In the genomic region with DNA sequence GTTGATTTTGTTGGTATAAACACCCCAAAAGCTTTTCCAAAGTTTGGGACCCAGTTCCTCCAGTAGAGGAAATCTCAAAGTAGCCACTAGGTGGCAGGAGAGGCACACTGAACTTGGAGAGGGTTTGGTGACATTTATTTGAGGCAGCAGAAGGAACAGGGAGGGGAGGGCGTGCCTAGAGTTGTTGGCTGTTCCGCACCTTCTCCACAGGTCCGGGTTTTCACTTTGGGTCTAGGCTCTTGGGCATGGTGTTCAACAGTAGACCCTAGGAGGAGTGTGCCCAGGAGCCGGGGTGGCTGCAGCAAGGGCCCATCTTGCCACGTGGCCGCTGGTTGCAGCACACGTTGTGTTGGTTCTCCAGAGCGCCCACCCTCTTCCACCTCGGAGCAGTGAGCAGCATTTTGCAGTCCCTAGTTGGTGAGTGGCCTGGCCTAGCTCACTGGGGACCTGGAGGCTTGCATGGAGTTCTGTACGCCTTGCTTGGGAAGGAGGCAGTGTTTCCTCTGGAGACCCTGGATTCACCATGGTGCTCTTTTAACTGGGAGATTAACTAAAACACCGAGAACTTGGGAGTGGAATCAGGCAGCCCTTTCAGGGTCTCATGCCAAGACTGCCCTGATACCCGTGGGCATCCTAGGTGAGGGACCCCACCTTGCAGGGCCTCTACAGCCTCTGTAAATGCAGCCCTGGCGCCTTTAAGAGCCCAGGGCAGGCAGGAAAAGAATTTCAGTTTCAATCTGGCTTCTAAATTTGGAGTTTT, we compare ENCODE assay signal across 1 cellular context.
TF ChIP-seq lines count a peak whose summit lies in the region.

No MANE protein-coding gene starts in this region.

TF ChIP-seq in K562, 482 proteins besides CTCF, POLR2A, EP300 and RAD21 (continued from another document and continues in another):
- TF ChIP-seq, protein P1, sequence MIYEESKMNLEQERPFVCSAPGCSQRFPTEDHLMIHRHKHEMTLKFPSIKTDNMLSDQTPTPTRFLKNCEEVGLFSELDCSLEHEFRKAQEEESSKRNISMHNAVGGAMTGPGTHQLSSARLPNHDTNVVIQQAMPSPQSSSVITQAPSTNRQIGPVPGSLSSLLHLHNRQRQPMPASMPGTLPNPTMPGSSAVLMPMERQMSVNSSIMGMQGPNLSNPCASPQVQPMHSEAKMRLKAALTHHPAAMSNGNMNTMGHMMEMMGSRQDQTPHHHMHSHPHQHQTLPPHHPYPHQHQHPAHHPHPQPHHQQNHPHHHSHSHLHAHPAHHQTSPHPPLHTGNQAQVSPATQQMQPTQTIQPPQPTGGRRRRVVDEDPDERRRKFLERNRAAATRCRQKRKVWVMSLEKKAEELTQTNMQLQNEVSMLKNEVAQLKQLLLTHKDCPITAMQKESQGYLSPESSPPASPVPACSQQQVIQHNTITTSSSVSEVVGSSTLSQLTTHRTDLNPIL (CRISPR knock-in tag; IDR thresholded peaks at IDR 0.05) = no peak
- no peak for TF ChIP-seq SRSF7 (optimal IDR thresholded peaks at IDR 0.05; ENCODE audit: low read depth, low read length)
- TF ChIP-seq ZSCAN29 (IDR thresholded peaks at IDR 0.05) = no peak
- no peak for TF ChIP-seq MAFK (IDR thresholded peaks at IDR 0.05; ENCODE audit: low read length)
- peak; percentile 24; the same call in 1 of the 2 replicates for TF ChIP-seq CTBP1 (IDR thresholded peaks at IDR 0.05; ENCODE audit: borderline replicate concordance)
- no peak for TF ChIP-seq PPARD (CRISPR knock-in tag; IDR thresholded peaks at IDR 0.05)
- no peak for TF ChIP-seq TAF7 (tag; IDR thresholded peaks at IDR 0.05)
- TF ChIP-seq RBBP5 (IDR thresholded peaks at IDR 0.05; ENCODE audit: borderline replicate concordance, insufficient read depth, low read length, poor library complexity, severe bottlenecking) = no peak
- TF ChIP-seq RBM34 (IDR thresholded peaks at IDR 0.05; ENCODE audit: borderline replicate concordance, insufficient read depth, low read length) = no peak
- TF ChIP-seq ZNF124 (CRISPR knock-in tag; IDR thresholded peaks at IDR 0.05) = no peak
- TF ChIP-seq, protein P2, sequence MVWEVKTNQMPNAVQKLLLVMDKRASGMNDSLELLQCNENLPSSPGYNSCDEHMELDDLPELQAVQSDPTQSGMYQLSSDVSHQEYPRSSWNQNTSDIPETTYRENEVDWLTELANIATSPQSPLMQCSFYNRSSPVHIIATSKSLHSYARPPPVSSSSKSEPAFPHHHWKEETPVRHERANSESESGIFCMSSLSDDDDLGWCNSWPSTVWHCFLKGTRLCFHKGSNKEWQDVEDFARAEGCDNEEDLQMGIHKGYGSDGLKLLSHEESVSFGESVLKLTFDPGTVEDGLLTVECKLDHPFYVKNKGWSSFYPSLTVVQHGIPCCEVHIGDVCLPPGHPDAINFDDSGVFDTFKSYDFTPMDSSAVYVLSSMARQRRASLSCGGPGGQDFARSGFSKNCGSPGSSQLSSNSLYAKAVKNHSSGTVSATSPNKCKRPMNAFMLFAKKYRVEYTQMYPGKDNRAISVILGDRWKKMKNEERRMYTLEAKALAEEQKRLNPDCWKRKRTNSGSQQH (CRISPR knock-in tag; IDR thresholded peaks at IDR 0.05) = no peak
- peak; percentile 86 for TF ChIP-seq STAG1 (CRISPR knock-in tag; IDR thresholded peaks at IDR 0.05; ENCODE audit: borderline replicate concordance)
- no peak for TF ChIP-seq KLF10 (CRISPR knock-in tag; IDR thresholded peaks at IDR 0.05)
- TF ChIP-seq EHMT2 (IDR thresholded peaks at IDR 0.05) = no peak
- TF ChIP-seq RNF2 (IDR thresholded peaks at IDR 0.05) = no peak
- TF ChIP-seq L3MBTL2 (IDR thresholded peaks at IDR 0.05) = peak; percentile 86
- peak; percentile 26; the same call in 1 of the 2 replicates for TF ChIP-seq ZEB2 (IDR thresholded peaks at IDR 0.05)
- no peak for TF ChIP-seq HOXB6 (CRISPR knock-in tag; IDR thresholded peaks at IDR 0.05; ENCODE audit: borderline replicate concordance)
- TF ChIP-seq, protein P3, sequence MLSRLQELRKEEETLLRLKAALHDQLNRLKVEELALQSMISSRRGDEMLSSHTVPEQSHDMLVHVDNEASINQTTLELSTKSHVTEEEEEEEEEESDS (CRISPR knock-in tag; IDR thresholded peaks at IDR 0.05) = no peak
- no peak for TF ChIP-seq SMAD1 (IDR thresholded peaks at IDR 0.05; ENCODE audit: low read depth, low read length, partially characterized antibody)
- peak; percentile 21 for TF ChIP-seq MEIS2 (IDR thresholded peaks at IDR 0.05; ENCODE audit: partially characterized antibody)
- TF ChIP-seq PHB2 (IDR thresholded peaks at IDR 0.05; ENCODE audit: low read depth) = no peak
- 0 out of 2 replicates have a peak, but pooled peaks have one; percentile 19 for TF ChIP-seq XRCC5 (IDR thresholded peaks at IDR 0.05; ENCODE audit: low read depth, low read length)
- TF ChIP-seq NCOA2 (IDR thresholded peaks at IDR 0.05; ENCODE audit: partially characterized antibody in 2 of 2) = no peak
- TF ChIP-seq MEF2D (tag; conservative IDR thresholded peaks at IDR 0.05; ENCODE audit: low read depth) = no peak
- TF ChIP-seq, protein P4, sequence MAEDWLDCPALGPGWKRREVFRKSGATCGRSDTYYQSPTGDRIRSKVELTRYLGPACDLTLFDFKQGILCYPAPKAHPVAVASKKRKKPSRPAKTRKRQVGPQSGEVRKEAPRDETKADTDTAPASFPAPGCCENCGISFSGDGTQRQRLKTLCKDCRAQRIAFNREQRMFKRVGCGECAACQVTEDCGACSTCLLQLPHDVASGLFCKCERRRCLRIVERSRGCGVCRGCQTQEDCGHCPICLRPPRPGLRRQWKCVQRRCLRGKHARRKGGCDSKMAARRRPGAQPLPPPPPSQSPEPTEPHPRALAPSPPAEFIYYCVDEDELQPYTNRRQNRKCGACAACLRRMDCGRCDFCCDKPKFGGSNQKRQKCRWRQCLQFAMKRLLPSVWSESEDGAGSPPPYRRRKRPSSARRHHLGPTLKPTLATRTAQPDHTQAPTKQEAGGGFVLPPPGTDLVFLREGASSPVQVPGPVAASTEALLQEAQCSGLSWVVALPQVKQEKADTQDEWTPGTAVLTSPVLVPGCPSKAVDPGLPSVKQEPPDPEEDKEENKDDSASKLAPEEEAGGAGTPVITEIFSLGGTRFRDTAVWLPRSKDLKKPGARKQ (CRISPR knock-in tag; IDR thresholded peaks at IDR 0.05) = no peak
- TF ChIP-seq, protein P5, sequence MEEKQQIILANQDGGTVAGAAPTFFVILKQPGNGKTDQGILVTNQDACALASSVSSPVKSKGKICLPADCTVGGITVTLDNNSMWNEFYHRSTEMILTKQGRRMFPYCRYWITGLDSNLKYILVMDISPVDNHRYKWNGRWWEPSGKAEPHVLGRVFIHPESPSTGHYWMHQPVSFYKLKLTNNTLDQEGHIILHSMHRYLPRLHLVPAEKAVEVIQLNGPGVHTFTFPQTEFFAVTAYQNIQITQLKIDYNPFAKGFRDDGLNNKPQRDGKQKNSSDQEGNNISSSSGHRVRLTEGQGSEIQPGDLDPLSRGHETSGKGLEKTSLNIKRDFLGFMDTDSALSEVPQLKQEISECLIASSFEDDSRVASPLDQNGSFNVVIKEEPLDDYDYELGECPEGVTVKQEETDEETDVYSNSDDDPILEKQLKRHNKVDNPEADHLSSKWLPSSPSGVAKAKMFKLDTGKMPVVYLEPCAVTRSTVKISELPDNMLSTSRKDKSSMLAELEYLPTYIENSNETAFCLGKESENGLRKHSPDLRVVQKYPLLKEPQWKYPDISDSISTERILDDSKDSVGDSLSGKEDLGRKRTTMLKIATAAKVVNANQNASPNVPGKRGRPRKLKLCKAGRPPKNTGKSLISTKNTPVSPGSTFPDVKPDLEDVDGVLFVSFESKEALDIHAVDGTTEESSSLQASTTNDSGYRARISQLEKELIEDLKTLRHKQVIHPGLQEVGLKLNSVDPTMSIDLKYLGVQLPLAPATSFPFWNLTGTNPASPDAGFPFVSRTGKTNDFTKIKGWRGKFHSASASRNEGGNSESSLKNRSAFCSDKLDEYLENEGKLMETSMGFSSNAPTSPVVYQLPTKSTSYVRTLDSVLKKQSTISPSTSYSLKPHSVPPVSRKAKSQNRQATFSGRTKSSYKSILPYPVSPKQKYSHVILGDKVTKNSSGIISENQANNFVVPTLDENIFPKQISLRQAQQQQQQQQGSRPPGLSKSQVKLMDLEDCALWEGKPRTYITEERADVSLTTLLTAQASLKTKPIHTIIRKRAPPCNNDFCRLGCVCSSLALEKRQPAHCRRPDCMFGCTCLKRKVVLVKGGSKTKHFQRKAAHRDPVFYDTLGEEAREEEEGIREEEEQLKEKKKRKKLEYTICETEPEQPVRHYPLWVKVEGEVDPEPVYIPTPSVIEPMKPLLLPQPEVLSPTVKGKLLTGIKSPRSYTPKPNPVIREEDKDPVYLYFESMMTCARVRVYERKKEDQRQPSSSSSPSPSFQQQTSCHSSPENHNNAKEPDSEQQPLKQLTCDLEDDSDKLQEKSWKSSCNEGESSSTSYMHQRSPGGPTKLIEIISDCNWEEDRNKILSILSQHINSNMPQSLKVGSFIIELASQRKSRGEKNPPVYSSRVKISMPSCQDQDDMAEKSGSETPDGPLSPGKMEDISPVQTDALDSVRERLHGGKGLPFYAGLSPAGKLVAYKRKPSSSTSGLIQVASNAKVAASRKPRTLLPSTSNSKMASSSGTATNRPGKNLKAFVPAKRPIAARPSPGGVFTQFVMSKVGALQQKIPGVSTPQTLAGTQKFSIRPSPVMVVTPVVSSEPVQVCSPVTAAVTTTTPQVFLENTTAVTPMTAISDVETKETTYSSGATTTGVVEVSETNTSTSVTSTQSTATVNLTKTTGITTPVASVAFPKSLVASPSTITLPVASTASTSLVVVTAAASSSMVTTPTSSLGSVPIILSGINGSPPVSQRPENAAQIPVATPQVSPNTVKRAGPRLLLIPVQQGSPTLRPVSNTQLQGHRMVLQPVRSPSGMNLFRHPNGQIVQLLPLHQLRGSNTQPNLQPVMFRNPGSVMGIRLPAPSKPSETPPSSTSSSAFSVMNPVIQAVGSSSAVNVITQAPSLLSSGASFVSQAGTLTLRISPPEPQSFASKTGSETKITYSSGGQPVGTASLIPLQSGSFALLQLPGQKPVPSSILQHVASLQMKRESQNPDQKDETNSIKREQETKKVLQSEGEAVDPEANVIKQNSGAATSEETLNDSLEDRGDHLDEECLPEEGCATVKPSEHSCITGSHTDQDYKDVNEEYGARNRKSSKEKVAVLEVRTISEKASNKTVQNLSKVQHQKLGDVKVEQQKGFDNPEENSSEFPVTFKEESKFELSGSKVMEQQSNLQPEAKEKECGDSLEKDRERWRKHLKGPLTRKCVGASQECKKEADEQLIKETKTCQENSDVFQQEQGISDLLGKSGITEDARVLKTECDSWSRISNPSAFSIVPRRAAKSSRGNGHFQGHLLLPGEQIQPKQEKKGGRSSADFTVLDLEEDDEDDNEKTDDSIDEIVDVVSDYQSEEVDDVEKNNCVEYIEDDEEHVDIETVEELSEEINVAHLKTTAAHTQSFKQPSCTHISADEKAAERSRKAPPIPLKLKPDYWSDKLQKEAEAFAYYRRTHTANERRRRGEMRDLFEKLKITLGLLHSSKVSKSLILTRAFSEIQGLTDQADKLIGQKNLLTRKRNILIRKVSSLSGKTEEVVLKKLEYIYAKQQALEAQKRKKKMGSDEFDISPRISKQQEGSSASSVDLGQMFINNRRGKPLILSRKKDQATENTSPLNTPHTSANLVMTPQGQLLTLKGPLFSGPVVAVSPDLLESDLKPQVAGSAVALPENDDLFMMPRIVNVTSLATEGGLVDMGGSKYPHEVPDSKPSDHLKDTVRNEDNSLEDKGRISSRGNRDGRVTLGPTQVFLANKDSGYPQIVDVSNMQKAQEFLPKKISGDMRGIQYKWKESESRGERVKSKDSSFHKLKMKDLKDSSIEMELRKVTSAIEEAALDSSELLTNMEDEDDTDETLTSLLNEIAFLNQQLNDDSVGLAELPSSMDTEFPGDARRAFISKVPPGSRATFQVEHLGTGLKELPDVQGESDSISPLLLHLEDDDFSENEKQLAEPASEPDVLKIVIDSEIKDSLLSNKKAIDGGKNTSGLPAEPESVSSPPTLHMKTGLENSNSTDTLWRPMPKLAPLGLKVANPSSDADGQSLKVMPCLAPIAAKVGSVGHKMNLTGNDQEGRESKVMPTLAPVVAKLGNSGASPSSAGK (IDR thresholded peaks at IDR 0.05) = peak; percentile 84
- TF ChIP-seq, protein P6, sequence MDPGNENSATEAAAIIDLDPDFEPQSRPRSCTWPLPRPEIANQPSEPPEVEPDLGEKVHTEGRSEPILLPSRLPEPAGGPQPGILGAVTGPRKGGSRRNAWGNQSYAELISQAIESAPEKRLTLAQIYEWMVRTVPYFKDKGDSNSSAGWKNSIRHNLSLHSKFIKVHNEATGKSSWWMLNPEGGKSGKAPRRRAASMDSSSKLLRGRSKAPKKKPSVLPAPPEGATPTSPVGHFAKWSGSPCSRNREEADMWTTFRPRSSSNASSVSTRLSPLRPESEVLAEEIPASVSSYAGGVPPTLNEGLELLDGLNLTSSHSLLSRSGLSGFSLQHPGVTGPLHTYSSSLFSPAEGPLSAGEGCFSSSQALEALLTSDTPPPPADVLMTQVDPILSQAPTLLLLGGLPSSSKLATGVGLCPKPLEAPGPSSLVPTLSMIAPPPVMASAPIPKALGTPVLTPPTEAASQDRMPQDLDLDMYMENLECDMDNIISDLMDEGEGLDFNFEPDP (CRISPR knock-in tag; IDR thresholded peaks at IDR 0.05) = no peak
- peak; percentile 21; the same call in 1 of the 2 replicates for TF ChIP-seq CREM (IDR thresholded peaks at IDR 0.05; ENCODE audit: low read depth)
- TF ChIP-seq SMAD4 (CRISPR knock-in tag; conservative IDR thresholded peaks at IDR 0.05) = peak; percentile 17; the same call in 1 of the 2 replicates
- no peak for TF ChIP-seq NCOR1 (IDR thresholded peaks at IDR 0.05)
- no peak for TF ChIP-seq RAD51 (IDR thresholded peaks at IDR 0.05; ENCODE audit: borderline replicate concordance, low read depth)
- TF ChIP-seq BRD4 (IDR thresholded peaks at IDR 0.05) = no peak
- no peak for TF ChIP-seq ZC3H11A (IDR thresholded peaks at IDR 0.05; ENCODE audit: low read depth, low read length)
- TF ChIP-seq, protein P7, sequence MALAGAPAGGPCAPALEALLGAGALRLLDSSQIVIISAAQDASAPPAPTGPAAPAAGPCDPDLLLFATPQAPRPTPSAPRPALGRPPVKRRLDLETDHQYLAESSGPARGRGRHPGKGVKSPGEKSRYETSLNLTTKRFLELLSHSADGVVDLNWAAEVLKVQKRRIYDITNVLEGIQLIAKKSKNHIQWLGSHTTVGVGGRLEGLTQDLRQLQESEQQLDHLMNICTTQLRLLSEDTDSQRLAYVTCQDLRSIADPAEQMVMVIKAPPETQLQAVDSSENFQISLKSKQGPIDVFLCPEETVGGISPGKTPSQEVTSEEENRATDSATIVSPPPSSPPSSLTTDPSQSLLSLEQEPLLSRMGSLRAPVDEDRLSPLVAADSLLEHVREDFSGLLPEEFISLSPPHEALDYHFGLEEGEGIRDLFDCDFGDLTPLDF (CRISPR knock-in tag; IDR thresholded peaks at IDR 0.05) = no peak
- no peak for TF ChIP-seq YY1 (IDR thresholded peaks at IDR 0.05; ENCODE audit: borderline replicate concordance in 1 of 3, control insufficient read depth in 1 of 3, extremely low read depth in 1 of 3, insufficient read depth in 3 of 3, insufficient read length in 1 of 3, insufficient replicate concordance in 2 of 3, low read depth in 1 of 3, low read length in 2 of 3)
- TF ChIP-seq, protein P8, sequence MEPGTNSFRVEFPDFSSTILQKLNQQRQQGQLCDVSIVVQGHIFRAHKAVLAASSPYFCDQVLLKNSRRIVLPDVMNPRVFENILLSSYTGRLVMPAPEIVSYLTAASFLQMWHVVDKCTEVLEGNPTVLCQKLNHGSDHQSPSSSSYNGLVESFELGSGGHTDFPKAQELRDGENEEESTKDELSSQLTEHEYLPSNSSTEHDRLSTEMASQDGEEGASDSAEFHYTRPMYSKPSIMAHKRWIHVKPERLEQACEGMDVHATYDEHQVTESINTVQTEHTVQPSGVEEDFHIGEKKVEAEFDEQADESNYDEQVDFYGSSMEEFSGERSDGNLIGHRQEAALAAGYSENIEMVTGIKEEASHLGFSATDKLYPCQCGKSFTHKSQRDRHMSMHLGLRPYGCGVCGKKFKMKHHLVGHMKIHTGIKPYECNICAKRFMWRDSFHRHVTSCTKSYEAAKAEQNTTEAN (CRISPR knock-in tag; IDR thresholded peaks at IDR 0.05) = no peak
